Comparison of ENCODE assay signal across 8 cellular contexts in genomic region chr19:48954595-48955307, GRCh38. TPM values are rescaled to one million over a fixed set of nuclear protein-coding genes. Genes with fewer than 3 reads are reported as not detected.
DNase-seq lines count a peak whose midpoint lies in the region; ATAC-seq and TF ChIP-seq lines count a peak whose summit lies in the region.

Gene BAX, plus strand, starts transcription at chr19:48954875. Its CDS starts 54 bp downstream, at chr19:48954929.

- H3K27ac Mint-ChIP-seq in CD14-positive monocyte, result peak within 1 kb of the TSS; percentile 81 to 91 (median 87)

- peaks cover 4 to 14% (median 11%) of the 10 kb centered on the region in 4 donors for H3K4me1 ChIP-seq in liver (ENCODE audit: control insufficient read depth in 4 of 4, insufficient read depth in 4 of 4, low read length in 3 of 4)

- peaks cover 42% of the 10 kb centered on the region for H3K4me1 Mint-ChIP-seq in CD14-positive monocyte

- intact Hi-C loops in CD14-positive monocyte (cut with micrococcal nuclease), result loop anchor here in 1 of 2 donors (5.0 kb wide), 1 partner anchor 52 kb away; the partner anchor contains the start of gene NUCB1

- TF ChIP-seq CTCF in CD14-positive monocyte (IDR thresholded peaks at IDR 0.05) (no peak), liver (IDR thresholded peaks at IDR 0.05; ENCODE audit: low read depth, low read length, missing input control) (no peak)

- H3K27ac ChIP-seq in liver (ENCODE audit: low read depth in 1 of 2, low read length in 2 of 2), result peak within 1 kb of the TSS; percentile 76 to 79

- H3K36me3 Mint-ChIP-seq in CD14-positive monocyte, result peaks cover 15 to 28% of the 10 kb centered on the region in 2 donors

- H3K9me3 Mint-ChIP-seq in CD14-positive monocyte, result no peaks in the 10 kb centered on the region

- peak within 1 kb of the TSS; percentile 82 to 88 for H3K4me3 Mint-ChIP-seq in CD14-positive monocyte

- no peaks in the 10 kb centered on the region for H3K27me3 ChIP-seq in liver (ENCODE audit: control insufficient read depth in 4 of 4, insufficient read depth in 4 of 4, low read length in 3 of 4)

- H3K4me3 ChIP-seq in liver (ENCODE audit: low read depth in 1 of 3, low read length in 3 of 3), result peak within 1 kb of the TSS; percentile 62 to 96 (median 95)

- DNase-seq in CD14-positive monocyte (ENCODE audit: low spot score), result peak; percentile 79
- peak; percentile 94 for DNase-seq in NCI-H748 treated with DMSO at 0.1 percent for 48 hours (lab: John Stamatoyannopoulos, UW)
- peak; percentile 98 for DNase-seq in activated CD4-positive, alpha-beta T cell treated with anti-CD3 and anti-CD28 coated beads, Interleukin-2, amount 50 U/mL, for 48 hours
- peak; percentile 99 for DNase-seq in dermis blood vessel endothelial cell
- DNase-seq in stimulated activated CD4-positive, alpha-beta T cell treated with anti-CD3 and anti-CD28 coated beads, Interleukin-4, amount 100 ng/mL, for 1 hour, result peak; percentile 95

- H3K9me3 ChIP-seq in liver (ENCODE audit: control insufficient read depth in 4 of 4, low read length in 3 of 4), result no peaks in the 10 kb centered on the region

- peaks cover 0 to 2% (median 0%) of the 10 kb centered on the region in 3 donors for H3K27me3 Mint-ChIP-seq in CD14-positive monocyte (ENCODE audit: low read depth in 3 of 3)

- peak within 1 kb of the TSS; percentile 87 to 94 for H3K9ac ChIP-seq in liver (ENCODE audit: low read depth in 1 of 2, low read length in 2 of 2)

- peak; percentile 15 to 30 for TF ChIP-seq RAD21 in liver (IDR thresholded peaks at IDR 0.05)

- H3K36me3 ChIP-seq in liver (ENCODE audit: control insufficient read depth in 4 of 4, insufficient read depth in 3 of 4, low read depth in 1 of 4, low read length in 3 of 4), result no peaks in the 10 kb centered on the region

- WGBS in liver, result under 1% methylated on average over 71 of the region's 71 CpGs

- peak; percentile 94 for ATAC-seq in GM19372 (IDR thresholded peaks at IDR 0.05; ENCODE audit: low read depth, unreplicated experiment)
- ATAC-seq in HG03521 (IDR thresholded peaks at IDR 0.05; ENCODE audit: unreplicated experiment), result peak; percentile 97

TF ChIP-seq in liver, 16 proteins besides CTCF, POLR2A, EP300 and RAD21:
- TF ChIP-seq MAX (IDR thresholded peaks at IDR 0.05), result peak; percentile 25
- peak in 1 of 2 donors; percentile 26 for TF ChIP-seq EGR1 (IDR thresholded peaks at IDR 0.05; ENCODE audit: low read depth in 2 of 2)
- peak; percentile 99 for TF ChIP-seq YY1 (IDR thresholded peaks at IDR 0.05)
- no peak for TF ChIP-seq FOXA1 (IDR thresholded peaks at IDR 0.05)
- TF ChIP-seq FOXA2 (IDR thresholded peaks at IDR 0.05), result no peak
- TF ChIP-seq TAF1 (conservative IDR thresholded peaks at IDR 0.05), result no peak
- peak; percentile 58 for TF ChIP-seq SP1 (IDR thresholded peaks at IDR 0.05)

RNA-seq across cellular contexts. Expression of gene BAX, which starts in this region (rescaled TPM):
- polyA plus RNA-seq in CD14-positive monocyte, result 10 to 100 TPM; 69.2 to 80.5 TPM
- total RNA-seq in dermis blood vessel endothelial cell, result 96.8 and 134 TPM in 2 replicates
- 10 to 100 TPM; 10.8 to 18.7 TPM for total RNA-seq in liver
- 10 to 100 TPM; 10.5 to 27.0 TPM for polyA plus RNA-seq in liver

Comparison
In these comparisons a context has a peak if more than half of its experiments do, and no peak if none do; other contexts are left out.
1. Peak in every context shown above with its lines: DNase-seq, ATAC-seq, H3K4me3 ChIP-seq and H3K27ac ChIP-seq.